Comparison of ENCODE assay signal across 19 cellular contexts in genomic region chr10:69460576-69461242, GRCh38. TPM values are rescaled to one million over a fixed set of nuclear protein-coding genes. Genes with fewer than 3 reads are reported as not detected.
A peak's percentile ranks its signal among the peaks of the same experiment; 100 is the strongest.
DNase-seq lines count a peak whose midpoint lies in the region; ATAC-seq and TF ChIP-seq lines count a peak whose summit lies in the region.
"Had no signal": no experiment of that assay in that cellular context is flagged by ENCODE, and none has a peak within 500 bp of the region (broad histone marks: within the 10 kb centered on the region; RNA-seq: fewer than 3 reads in every experiment).

No MANE protein-coding gene starts in this region.

- peaks cover 3 to 48% of the 10 kb centered on the region in 2 donors for H3K4me1 ChIP-seq in lung (ENCODE audit: control insufficient read depth in 2 of 2, insufficient read depth in 2 of 2, low read length in 2 of 2)

- H3K4me3 Mint-ChIP-seq in activated CD8-positive, alpha-beta T cell treated with anti-CD3 and anti-CD28 coated beads, Interleukin-2, amount 10 ng/mL, durations not matched to agents 7 days and 5 days: no peak overlapping the region
- no peak overlapping the region for H3K4me3 Mint-ChIP-seq in stimulated activated effector memory CD8-positive, alpha-beta T cell treated with anti-CD3 and anti-CD28 coated beads, Interleukin-12 subunit alpha, Interleukin-12 subunit beta, amount 100 ng/mL, for 72 hours

- peak overlapping the region; percentile 17 for H3K27ac Mint-ChIP-seq in activated CD8-positive, alpha-beta T cell treated with anti-CD3 and anti-CD28 coated beads, Interleukin-2, amount 10 ng/mL, durations not matched to agents 7 days and 5 days
- H3K27ac Mint-ChIP-seq in stimulated activated effector memory CD8-positive, alpha-beta T cell treated with anti-CD3 and anti-CD28 coated beads, Interleukin-12 subunit alpha, Interleukin-12 subunit beta, amount 100 ng/mL, for 72 hours: peak overlapping the region; percentile 78

- H3K36me3 Mint-ChIP-seq in activated CD8-positive, alpha-beta T cell treated with anti-CD3 and anti-CD28 coated beads, Interleukin-2, amount 10 ng/mL, durations not matched to agents 7 days and 5 days (ENCODE audit: low read depth): no peaks in the 10 kb centered on the region
- H3K36me3 Mint-ChIP-seq in stimulated activated effector memory CD8-positive, alpha-beta T cell treated with anti-CD3 and anti-CD28 coated beads, Interleukin-12 subunit alpha, Interleukin-12 subunit beta, amount 100 ng/mL, for 72 hours: no peaks in the 10 kb centered on the region

- TF ChIP-seq CTCF in lung (IDR thresholded peaks at IDR 0.05; ENCODE audit: control extremely low read depth, extremely low read depth) (no peak), GM20000 (IDR thresholded peaks at IDR 0.05; ENCODE audit: extremely low read depth, missing control alignments) (no peak)

- peak overlapping the region; percentile 43 to 77 for H3K27ac ChIP-seq in lung (ENCODE audit: low read depth in 1 of 2, low read length in 1 of 2)
- H3K27ac ChIP-seq: RWPE1 had no signal

- no peak for ATAC-seq in activated CD8-positive, alpha-beta T cell treated with anti-CD3 and anti-CD28 coated beads, Interleukin-2, amount 10 ng/mL, durations not matched to agents 7 days and 5 days
- no peak for ATAC-seq in lung (ENCODE audit: insufficient read depth, low FRiP score)
- peak; percentile 53 for ATAC-seq in stimulated activated effector memory CD8-positive, alpha-beta T cell treated with anti-CD3 and anti-CD28 coated beads, Interleukin-12 subunit alpha, Interleukin-12 subunit beta, amount 100 ng/mL, for 72 hours
- no peak for ATAC-seq in HG02981 (IDR thresholded peaks at IDR 0.05; ENCODE audit: unreplicated experiment)
- ATAC-seq: GM12878 had no signal

- 80 to 89% methylated on average over 9 of the region's 9 CpGs for WGBS in lung, 2 donors

- H3K27me3 Mint-ChIP-seq in activated CD8-positive, alpha-beta T cell treated with anti-CD3 and anti-CD28 coated beads, Interleukin-2, amount 10 ng/mL, durations not matched to agents 7 days and 5 days (ENCODE audit: low read depth): no peaks in the 10 kb centered on the region

- no peaks in the 10 kb centered on the region for H3K9me3 Mint-ChIP-seq in activated CD8-positive, alpha-beta T cell treated with anti-CD3 and anti-CD28 coated beads, Interleukin-2, amount 10 ng/mL, durations not matched to agents 7 days and 5 days (ENCODE audit: insufficient read depth)
- no peaks in the 10 kb centered on the region for H3K9me3 Mint-ChIP-seq in stimulated activated effector memory CD8-positive, alpha-beta T cell treated with anti-CD3 and anti-CD28 coated beads, Interleukin-12 subunit alpha, Interleukin-12 subunit beta, amount 100 ng/mL, for 72 hours

- H3K9me3 ChIP-seq in lung (ENCODE audit: control insufficient read depth in 2 of 2, insufficient read depth in 1 of 2, low read length in 1 of 2): no peaks in the 10 kb centered on the region
- H3K9me3 ChIP-seq: BE2C had no signal

- no peak overlapping the region for H3K4me3 ChIP-seq in lung
- H3K4me3 ChIP-seq: GM12878 had no signal

- no peaks in the 10 kb centered on the region for H3K27me3 ChIP-seq in lung (ENCODE audit: control insufficient read depth, insufficient read depth)
- H3K27me3 ChIP-seq: BE2C had no signal

- CTCF ChIA-PET in activated CD8-positive, alpha-beta T cell treated with anti-CD3 and anti-CD28 coated beads, Interleukin-2, amount 10 ng/mL, durations not matched to agents 7 days and 5 days (lab: Charles Lee): no interaction called here

- DNase-seq in DMS 273 (lab: John Stamatoyannopoulos, UW; ENCODE audit: unreplicated experiment): peak; percentile 69
- DNase-seq in activated CD8-positive, alpha-beta T cell treated with anti-CD3 and anti-CD28 coated beads, Interleukin-2, amount 10 ng/mL, durations not matched to agents 7 days and 5 days: no peak
- DNase-seq in lung (ENCODE audit: low spot score): no peak
- DNase-seq in stimulated activated effector memory CD8-positive, alpha-beta T cell treated with anti-CD3 and anti-CD28 coated beads, Interleukin-12 subunit alpha, Interleukin-12 subunit beta, amount 100 ng/mL, for 72 hours (ENCODE audit: low spot score in 2 of 2): no peak
- no peak for DNase-seq in DMS53 treated with DMSO at 0.1 percent for 48 hours (lab: John Stamatoyannopoulos, UW; ENCODE audit: unreplicated experiment)
- no peak for DNase-seq in GM20000 (ENCODE audit: low spot score)
- no peak for DNase-seq in NOMO-1 treated with DMSO at 0.1 percent for 48 hours (lab: John Stamatoyannopoulos, UW; ENCODE audit: unreplicated experiment)
- DNase-seq: activated CD4-positive, alpha-beta T cell treated with anti-CD3 and anti-CD28 coated beads for 4 hours; activated T-cell treated with anti-CD3 and anti-CD28 coated beads, Interleukin-2, amount 50 U/mL, for 1 hour; BE2C; EL; erythroblast; hippocampal formation; NCI-H1694 treated with DMSO at 0.1 percent for 48 hours; NCI-H774 had no signal

- H3K4me1 Mint-ChIP-seq in activated CD8-positive, alpha-beta T cell treated with anti-CD3 and anti-CD28 coated beads, Interleukin-2, amount 10 ng/mL, durations not matched to agents 7 days and 5 days (ENCODE audit: low read depth): peaks cover 44% of the 10 kb centered on the region
- H3K4me1 Mint-ChIP-seq in stimulated activated effector memory CD8-positive, alpha-beta T cell treated with anti-CD3 and anti-CD28 coated beads, Interleukin-12 subunit alpha, Interleukin-12 subunit beta, amount 100 ng/mL, for 72 hours: peaks cover 54% of the 10 kb centered on the region

- no peaks in the 10 kb centered on the region for H3K36me3 ChIP-seq in lung (ENCODE audit: control insufficient read depth in 2 of 2, insufficient read depth in 2 of 2, low read length in 2 of 2)
- H3K36me3 ChIP-seq: BE2C had no signal

- POLR2A ChIA-PET in activated CD8-positive, alpha-beta T cell treated with anti-CD3 and anti-CD28 coated beads, Interleukin-2, amount 10 ng/mL, durations not matched to agents 7 days and 5 days (lab: Charles Lee): no interaction called here

RNA-seq across cellular contexts. Expression of gene TSPAN15, which starts 9.4 kb away (rescaled TPM):
- 1 to 10 TPM; 3.8 to 4.7 TPM for total RNA-seq in activated CD8-positive, alpha-beta T cell treated with anti-CD3 and anti-CD28 coated beads, Interleukin-2, amount 10 ng/mL, durations not matched to agents 7 days and 5 days
- 10 to 100 TPM; 44.3 to 63.0 TPM for total RNA-seq in lung
- 10 to 100 TPM; 47.0 to 68.4 TPM for polyA plus RNA-seq in lung

RNA-seq across cellular contexts. Expression of gene TACR2, which starts 44.0 kb away (rescaled TPM):
- not detected for total RNA-seq in activated CD8-positive, alpha-beta T cell treated with anti-CD3 and anti-CD28 coated beads, Interleukin-2, amount 10 ng/mL, durations not matched to agents 7 days and 5 days
- total RNA-seq in lung: under 1 TPM; 0.28 to 0.83 TPM
- under 1 TPM; 0.42 to 0.57 TPM for polyA plus RNA-seq in lung
- total RNA-seq: GM12878; T-helper 2 cell treated with Interferon-gamma antibody and Interleukin-4, amounts not matched to agents 100 ng/mL and 5 ng/mL, for 36 hours had no signal

Comparison
In these comparisons a context has a peak if more than half of its experiments do, and no peak if none do; other contexts are left out.
1. RNA of gene TSPAN15, which starts 9.4 kb away (total RNA-seq): 44.3 to 63.0 TPM in lung; 3.8 to 4.7 TPM in activated CD8-positive, alpha-beta T cell treated with anti-CD3 and anti-CD28 coated beads, Interleukin-2, amount 10 ng/mL, durations not matched to agents 7 days and 5 days; every median in the first group is over 4 times any median in the second.